In the genomic region with DNA sequence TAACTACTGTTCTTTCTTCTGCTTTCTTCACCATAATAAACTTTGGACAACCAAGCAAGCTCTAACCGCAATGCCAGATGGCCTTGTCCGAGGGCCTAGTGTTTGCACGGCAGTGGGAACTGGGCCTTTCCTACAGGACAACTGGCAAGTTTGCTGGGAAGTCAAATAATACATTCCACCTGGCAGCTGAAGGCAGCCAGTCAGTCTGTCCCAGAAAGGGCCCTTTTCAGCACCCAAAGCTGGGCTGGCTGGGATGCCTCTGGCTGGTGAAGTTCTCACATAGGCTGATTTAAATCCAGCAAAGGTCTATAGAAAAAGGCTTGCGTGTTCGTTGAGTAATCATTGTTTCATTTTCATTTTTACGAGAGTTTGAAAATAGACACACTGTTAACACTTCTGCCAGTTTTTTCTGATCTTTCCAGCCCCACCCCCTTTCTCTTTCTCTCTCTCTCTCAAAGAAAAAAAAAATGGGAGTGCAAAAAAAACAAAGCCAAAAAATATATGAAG, we compare ENCODE assay signal across 8 cellular contexts.
DNase-seq lines count a peak whose midpoint lies in the region; ATAC-seq and TF ChIP-seq lines count a peak whose summit lies in the region.

No MANE protein-coding gene starts in this region.

- no peak for TF ChIP-seq POLR2A in right lobe of liver (IDR thresholded peaks at IDR 0.05)

- WGBS in right lobe of liver (ENCODE audit: insufficient coverage, low coverage, low lambda C conversion rate, missing lambda C conversion rate) = 25% methylated on average over 5 of the region's 6 CpGs

- peaks cover 11% of the 10 kb centered on the region for H3K4me1 Mint-ChIP-seq in CD14-positive monocyte
- H3K4me1 Mint-ChIP-seq in activated naive CD4-positive, alpha-beta T cell treated with anti-CD3 and anti-CD28 coated beads, Interleukin-2, amount 50 U/mL, for 24 hours = peaks cover 14% of the 10 kb centered on the region

- H3K4me3 Mint-ChIP-seq in CD14-positive monocyte = peak overlapping the region; percentile 62 to 83
- H3K4me3 Mint-ChIP-seq in activated naive CD4-positive, alpha-beta T cell treated with anti-CD3 and anti-CD28 coated beads, Interleukin-2, amount 50 U/mL, for 24 hours = peak overlapping the region; percentile 78

- peaks cover 0 to 3% (median 2%) of the 10 kb centered on the region in 3 donors for H3K27me3 Mint-ChIP-seq in CD14-positive monocyte (ENCODE audit: low read depth in 3 of 3)
- no peaks in the 10 kb centered on the region for H3K27me3 Mint-ChIP-seq in activated naive CD4-positive, alpha-beta T cell treated with anti-CD3 and anti-CD28 coated beads, Interleukin-2, amount 50 U/mL, for 24 hours

- H3K4me3 ChIP-seq in right lobe of liver = no peak overlapping the region
- peak overlapping the region; percentile 55 for H3K4me3 ChIP-seq in thoracic aorta

- H3K27ac ChIP-seq in right lobe of liver (peak overlapping the region; percentile 49 to 59 (median 49)), thoracic aorta (peak overlapping the region; percentile 38 to 73)

- H3K9me3 ChIP-seq in right lobe of liver = no peaks in the 10 kb centered on the region
- H3K9me3 ChIP-seq in thoracic aorta = no peaks in the 10 kb centered on the region

- H3K27ac Mint-ChIP-seq in CD14-positive monocyte = peak overlapping the region; percentile 80 to 92 (median 87)
- peak overlapping the region; percentile 71 for H3K27ac Mint-ChIP-seq in activated naive CD4-positive, alpha-beta T cell treated with anti-CD3 and anti-CD28 coated beads, Interleukin-2, amount 50 U/mL, for 24 hours

- no peaks in the 10 kb centered on the region for H3K9me3 Mint-ChIP-seq in CD14-positive monocyte
- H3K9me3 Mint-ChIP-seq in activated naive CD4-positive, alpha-beta T cell treated with anti-CD3 and anti-CD28 coated beads, Interleukin-2, amount 50 U/mL, for 24 hours = no peaks in the 10 kb centered on the region

- no peaks in the 10 kb centered on the region for H3K27me3 ChIP-seq in right lobe of liver
- no peaks in the 10 kb centered on the region for H3K27me3 ChIP-seq in thoracic aorta (replicated peaks; ENCODE audit: insufficient read depth)

- peak; percentile 94 for ATAC-seq in GM19395 (IDR thresholded peaks at IDR 0.05; ENCODE audit: unreplicated experiment)
- peak; percentile 70 for ATAC-seq in HG03521 (IDR thresholded peaks at IDR 0.05; ENCODE audit: unreplicated experiment)
- peak; percentile 94 to 98 (median 96) for ATAC-seq in right lobe of liver
- ATAC-seq in thoracic aorta (ENCODE audit: insufficient number of reproducible peaks, low FRiP score, low read depth) = peak; percentile 30

- TF ChIP-seq CTCF in CD14-positive monocyte (IDR thresholded peaks at IDR 0.05) = no peak
- TF ChIP-seq CTCF in right lobe of liver (IDR thresholded peaks at IDR 0.05) = no peak
- TF ChIP-seq CTCF in thoracic aorta (IDR thresholded peaks at IDR 0.05) = no peak

- H3K36me3 ChIP-seq in right lobe of liver = no peaks in the 10 kb centered on the region
- H3K36me3 ChIP-seq in thoracic aorta = no peaks in the 10 kb centered on the region

- no peak for DNase-seq in CD14-positive monocyte (ENCODE audit: low spot score)
- DNase-seq in right lobe of liver = peak; percentile 49 to 85 (median 80)
- no peak for DNase-seq in thoracic aorta (ENCODE audit: low spot score)
- no peak for DNase-seq in cortex of kidney (lab: John Stamatoyannopoulos, UW)
- DNase-seq in SKM-1 (lab: John Stamatoyannopoulos, UW; ENCODE audit: unreplicated experiment) = no peak

- H3K36me3 Mint-ChIP-seq in CD14-positive monocyte = peaks cover 12 to 13% of the 10 kb centered on the region in 2 donors
- H3K36me3 Mint-ChIP-seq in activated naive CD4-positive, alpha-beta T cell treated with anti-CD3 and anti-CD28 coated beads, Interleukin-2, amount 50 U/mL, for 24 hours = peaks cover 1% of the 10 kb centered on the region

- intact Hi-C loops in CD14-positive monocyte (cut with micrococcal nuclease) = no loop called here
- intact Hi-C loops in right lobe of liver (cut with DNase I) = no loop called here

- H3K4me1 ChIP-seq in right lobe of liver (peaks cover 0 to 15% (median 6%) of the 10 kb centered on the region in 4 donors), thoracic aorta (ENCODE audit: control insufficient read depth in 1 of 2, low read depth in 2 of 2) (peaks cover 11 to 25% of the 10 kb centered on the region in 2 donors)

Comparison
In these comparisons a context has a peak if more than half of its experiments do, and no peak if none do; other contexts are left out.
1. DNase-seq: peak in right lobe of liver (3 of 3); none in CD14-positive monocyte (single experiment), thoracic aorta (single experiment), cortex of kidney (single experiment) and SKM-1 (single experiment).
2. ATAC-seq: peak in every context shown above with its lines; median percentile 96 in right lobe of liver; 94 in GM19395; 70 in HG03521; 30 in thoracic aorta.